In the genomic region with DNA sequence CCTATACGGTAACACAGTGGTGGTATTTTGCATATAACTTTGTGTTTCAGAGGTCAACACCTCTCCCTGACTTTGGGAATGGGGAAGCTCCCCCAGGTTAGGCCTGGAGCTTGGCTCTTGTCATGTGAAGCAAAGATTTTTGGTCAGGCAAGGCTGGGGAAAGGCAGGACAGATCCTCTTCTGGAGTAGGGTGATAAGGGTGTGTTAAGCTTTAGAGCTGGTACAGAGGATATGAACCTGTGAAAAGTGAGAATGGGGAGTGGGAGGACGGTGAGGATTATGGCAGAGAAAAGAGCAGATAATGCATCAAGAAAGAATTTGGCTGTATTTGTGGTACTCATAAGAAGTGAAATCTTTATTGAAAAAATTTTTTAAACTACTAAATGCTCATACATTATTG, we compare ENCODE assay signal across 16 cellular contexts. TPM values are rescaled to one million over a fixed set of nuclear protein-coding genes. Genes with fewer than 3 reads are reported as not detected.
A peak's percentile ranks its signal among the peaks of the same experiment; 100 is the strongest.
DNase-seq lines count a peak whose midpoint lies in the region; ATAC-seq, FAIRE-seq and TF ChIP-seq lines count a peak whose summit lies in the region.
"Had no signal": no experiment of that assay in that cellular context is flagged by ENCODE, and none has a peak within 500 bp of the region (broad histone marks: within the 10 kb centered on the region; RNA-seq: fewer than 3 reads in every experiment).

No MANE protein-coding gene starts in this region.

- H3K4me1 ChIP-seq in Loucy (ENCODE audit: insufficient read depth, low read length, poor library complexity, severe bottlenecking) (peaks cover 49% of the 10 kb centered on the region), astrocyte (ENCODE audit: insufficient read depth, low read length) (peaks cover 10% of the 10 kb centered on the region), neural progenitor cell (peaks cover 9% of the 10 kb centered on the region)

- H3K79me2 ChIP-seq in Loucy (ENCODE audit: insufficient read depth, low read length) (peaks cover 68% of the 10 kb centered on the region), astrocyte (ENCODE audit: insufficient read depth, low read length) (peaks cover 57% of the 10 kb centered on the region), neural progenitor cell (ENCODE audit: low read depth) (peaks cover 46% of the 10 kb centered on the region)

- H3K27ac ChIP-seq in astrocyte (ENCODE audit: low read depth, low read length), result no peak overlapping the region
- H3K27ac ChIP-seq in neural progenitor cell, result no peak overlapping the region
- H3K27ac ChIP-seq: left ventricle myocardium inferior, skin epidermis, testis had no signal

- peaks cover 51% of the 10 kb centered on the region for H3K4me1 Mint-ChIP-seq in activated CD4-positive, alpha-beta T cell treated with anti-CD3 and anti-CD28 coated beads for 36 hours
- H3K4me1 Mint-ChIP-seq in astrocyte (ENCODE audit: low read depth, unreplicated experiment), result peaks cover 10% of the 10 kb centered on the region
- peaks cover 16% of the 10 kb centered on the region for H3K4me1 Mint-ChIP-seq in neural progenitor cell

- peaks cover 49% of the 10 kb centered on the region for H3K36me3 Mint-ChIP-seq in activated CD4-positive, alpha-beta T cell treated with anti-CD3 and anti-CD28 coated beads for 36 hours (ENCODE audit: low read depth)
- peaks cover 8% of the 10 kb centered on the region for H3K36me3 Mint-ChIP-seq in astrocyte (ENCODE audit: low read depth, unreplicated experiment)
- peaks cover 14% of the 10 kb centered on the region for H3K36me3 Mint-ChIP-seq in neural progenitor cell

- POLR2A ChIA-PET in activated CD4-positive, alpha-beta T cell treated with anti-CD3 and anti-CD28 coated beads for 36 hours (lab: Charles Lee), result no interaction called here

- no peaks in the 10 kb centered on the region for H3F3A ChIP-seq in Loucy (ENCODE audit: low read depth)
- no peaks in the 10 kb centered on the region for H3F3A ChIP-seq in neural progenitor cell (ENCODE audit: low read depth)

- intact Hi-C loops in activated CD4-positive, alpha-beta T cell treated with anti-CD3 and anti-CD28 coated beads for 36 hours (cut with DNase I, micrococcal nuclease), result no loop called here

- H3K9ac ChIP-seq in Loucy (ENCODE audit: low read depth, low read length, poor library complexity, severe bottlenecking), result peak overlapping the region; percentile 49
- no peak overlapping the region for H3K9ac ChIP-seq in astrocyte (ENCODE audit: low read length)
- no peak overlapping the region for H3K9ac ChIP-seq in neural progenitor cell

- peak overlapping the region; percentile 37 for H3K4me3 Mint-ChIP-seq in activated CD4-positive, alpha-beta T cell treated with anti-CD3 and anti-CD28 coated beads for 36 hours
- H3K4me3 Mint-ChIP-seq in astrocyte (ENCODE audit: unreplicated experiment) (peak overlapping the region; percentile 34), neural progenitor cell (no peak overlapping the region)

- H3K9me2 ChIP-seq in Loucy (replicated peaks; ENCODE audit: low read depth, low read length), result no peaks in the 10 kb centered on the region

- H3K4me3 ChIP-seq in Loucy (ENCODE audit: low read length, poor library complexity, severe bottlenecking), result peak overlapping the region; percentile 99
- no peak overlapping the region for H3K4me3 ChIP-seq in astrocyte (ENCODE audit: insufficient read depth, low read depth, low read length)
- no peak overlapping the region for H3K4me3 ChIP-seq in neural progenitor cell
- H3K4me3 ChIP-seq: skin epidermis, testis had no signal

- peak overlapping the region; percentile 30 for H3K27ac Mint-ChIP-seq in activated CD4-positive, alpha-beta T cell treated with anti-CD3 and anti-CD28 coated beads for 36 hours
- H3K27ac Mint-ChIP-seq in astrocyte (ENCODE audit: unreplicated experiment), result peak overlapping the region; percentile 49
- no peak overlapping the region for H3K27ac Mint-ChIP-seq in neural progenitor cell

- no peak for ATAC-seq in activated CD4-positive, alpha-beta T cell treated with anti-CD3 and anti-CD28 coated beads for 36 hours
- ATAC-seq: Panc1 had no signal

- H2AFZ ChIP-seq in Loucy (ENCODE audit: low read length) (no peak overlapping the region), astrocyte (ENCODE audit: low read depth, low read length) (no peak overlapping the region), neural progenitor cell (replicated peaks) (no peak overlapping the region)

- CTCF ChIA-PET in activated CD4-positive, alpha-beta T cell treated with anti-CD3 and anti-CD28 coated beads for 36 hours (lab: Charles Lee), result interaction anchor here (1.2 to 2.4 kb wide), 12 partner anchors 13 to 340 kb away, joined by 3 to 8 read pairs (median 4); partner anchors contain the start of gene PRKACB

- H3K36me3 ChIP-seq in Loucy (ENCODE audit: insufficient read depth, low read length) (peaks cover 13% of the 10 kb centered on the region), astrocyte (ENCODE audit: insufficient read depth, low read length) (peaks cover 10% of the 10 kb centered on the region), neural progenitor cell (peaks cover 7% of the 10 kb centered on the region)

- H4K20me1 ChIP-seq in Loucy (ENCODE audit: insufficient read depth, low read length, poor library complexity, severe bottlenecking) (peaks cover 50% of the 10 kb centered on the region), astrocyte (ENCODE audit: insufficient read depth, low read length) (peaks cover 21% of the 10 kb centered on the region), neural progenitor cell (ENCODE audit: low read depth) (peaks cover 28% of the 10 kb centered on the region)

- H3K27me3 Mint-ChIP-seq in activated CD4-positive, alpha-beta T cell treated with anti-CD3 and anti-CD28 coated beads for 36 hours, result peaks cover 6% of the 10 kb centered on the region
- H3K27me3 Mint-ChIP-seq in astrocyte (ENCODE audit: low read depth, unreplicated experiment) (peaks cover 5% of the 10 kb centered on the region), neural progenitor cell (ENCODE audit: insufficient read depth, low read depth) (peaks cover 10% of the 10 kb centered on the region)

- peaks cover 27% of the 10 kb centered on the region for H3K27me3 ChIP-seq in Loucy (ENCODE audit: insufficient read depth, low read length, poor library complexity, severe bottlenecking)
- H3K27me3 ChIP-seq in astrocyte (ENCODE audit: insufficient read depth, low read length), result no peaks in the 10 kb centered on the region
- H3K27me3 ChIP-seq in neural progenitor cell, result peaks cover 24% of the 10 kb centered on the region
- H3K27me3 ChIP-seq: testis had no signal

- H3K9me3 ChIP-seq in Loucy (ENCODE audit: insufficient read depth, low read depth, low read length), result no peaks in the 10 kb centered on the region
- peaks cover 4% of the 10 kb centered on the region for H3K9me3 ChIP-seq in astrocyte (ENCODE audit: insufficient read depth, low read depth, low read length)
- H3K9me3 ChIP-seq in neural progenitor cell (ENCODE audit: low read depth), result no peaks in the 10 kb centered on the region
- H3K9me3 ChIP-seq: left ventricle myocardium inferior, testis had no signal

- DNase-seq in activated CD4-positive, alpha-beta T cell treated with anti-CD3 and anti-CD28 coated beads for 36 hours, result no peak
- DNase-seq in activated CD4-positive, alpha-beta T cell treated with anti-CD3 and anti-CD28 coated beads, Interleukin-2, amount 50 U/mL, for 4 hours, result no peak
- no peak for DNase-seq in astrocyte (ENCODE audit: low read depth)
- DNase-seq in neural progenitor cell (ENCODE audit: low spot score), result no peak
- DNase-seq in AG08396 (ENCODE audit: low spot score), result no peak
- DNase-seq in NCI-H1048 (lab: John Stamatoyannopoulos, UW), result no peak
- no peak for DNase-seq in NCI-H82 treated with DMSO at 0.1 percent for 48 hours (lab: John Stamatoyannopoulos, UW; ENCODE audit: unreplicated experiment)
- DNase-seq: DMS 273 treated with DMSO at 0.1 percent for 48 hours, left ventricle myocardium inferior, NCI-H1092, testis had no signal

- no peak for TF ChIP-seq CTCF in Loucy (conservative IDR thresholded peaks at IDR 0.05; ENCODE audit: low read length)
- no peak for TF ChIP-seq CTCF in astrocyte (IDR thresholded peaks at IDR 0.05; ENCODE audit: insufficient read depth, low read depth, low read length)
- TF ChIP-seq CTCF in neural progenitor cell (IDR thresholded peaks at IDR 0.05), result no peak

- H3K4me2 ChIP-seq in Loucy (ENCODE audit: low read depth, low read length, poor library complexity, severe bottlenecking) (peak overlapping the region; percentile 94), astrocyte (ENCODE audit: low read length) (peak overlapping the region; percentile 28), neural progenitor cell (peak overlapping the region; percentile 91)

- H3K9me3 Mint-ChIP-seq in activated CD4-positive, alpha-beta T cell treated with anti-CD3 and anti-CD28 coated beads for 36 hours (ENCODE audit: low read depth), result peaks cover 8% of the 10 kb centered on the region
- peaks cover 9% of the 10 kb centered on the region for H3K9me3 Mint-ChIP-seq in astrocyte (ENCODE audit: unreplicated experiment)
- peaks cover 15% of the 10 kb centered on the region for H3K9me3 Mint-ChIP-seq in neural progenitor cell

- FAIRE-seq in astrocyte (lab: Jason Lieb, UNC), result no peak
- FAIRE-seq: A204.1, colon had no signal

RNA-seq across cellular contexts. Expression of gene RPF1, which starts 2.3 kb away (rescaled TPM):
- 10 to 100 TPM; 59.1 to 70.2 TPM for total RNA-seq in activated CD4-positive, alpha-beta T cell treated with anti-CD3 and anti-CD28 coated beads for 36 hours
- total RNA-seq in astrocyte (26.3 and 30.1 TPM in 2 replicates), neural progenitor cell (ENCODE audit: low replicate concordance) (51.8 and 81.6 TPM in 2 replicates)

RNA-seq across cellular contexts. Expression of gene SPATA1, which starts 24.9 kb away (rescaled TPM):
- total RNA-seq in activated CD4-positive, alpha-beta T cell treated with anti-CD3 and anti-CD28 coated beads for 36 hours, result 1 to 10 TPM in 1 of 2 experiments, under 1 TPM in 1; 0.61 to 1.4 TPM
- total RNA-seq in astrocyte (0.41 and 1.4 TPM in 2 replicates), neural progenitor cell (ENCODE audit: low replicate concordance) (2.5 and 3.3 TPM in 2 replicates)

RNA-seq across cellular contexts. Expression of gene GNG5, which starts 25.1 kb away (rescaled TPM):
- 100 to 1,000 TPM; 124 to 159 TPM for total RNA-seq in activated CD4-positive, alpha-beta T cell treated with anti-CD3 and anti-CD28 coated beads for 36 hours
- total RNA-seq in astrocyte (178 and 185 TPM in 2 replicates), neural progenitor cell (ENCODE audit: low replicate concordance) (95.0 and 108 TPM in 2 replicates)

Comparison
In these comparisons a context has a peak if more than half of its experiments do, and no peak if none do; other contexts are left out.
1. H3K4me2 ChIP-seq: peak in every context shown above with its lines; median percentile 94 in Loucy; 91 in neural progenitor cell; 28 in astrocyte.